ENCODE assay signal across 9 cellular contexts in genomic region chr2:94767336-94767735, GRCh38.
"Had no signal": no experiment of that assay in that cellular context is flagged by ENCODE, and none has a peak within 500 bp of the region (broad histone marks: within the 10 kb centered on the region; RNA-seq: fewer than 3 reads in every experiment).

No MANE protein-coding gene starts in this region.

- H3K4me1 ChIP-seq: HAP-1 had no signal

- H3K9ac ChIP-seq: GM23248, KMS-11 had no signal

- FAIRE-seq: HepG2 had no signal

- H3K4me2 ChIP-seq: KMS-11 had no signal

- H2AFZ ChIP-seq: GM23248 had no signal

- H3K36me3 ChIP-seq: HAP-1 had no signal

- DNase-seq: GM23248, GOT3, H7, HFFc6, KBM-7 had no signal

- H3K4me3 ChIP-seq: GM23248, HAP-1 had no signal

- H3K27ac ChIP-seq: GM23248, HL-60, KMS-11 had no signal

- H3K9me3 ChIP-seq: HAP-1 had no signal
